In genomic region chr13:65054277-65054676, GRCh38 we compare ENCODE assay signal across 25 cellular contexts.
"Had no signal": no experiment of that assay in that cellular context is flagged by ENCODE, and none has a peak within 500 bp of the region (broad histone marks: within the 10 kb centered on the region; RNA-seq: fewer than 3 reads in every experiment).

No MANE protein-coding gene starts in this region.

- DNase-seq: activated CD4-positive, alpha-beta memory T cell treated with anti-CD3 and anti-CD28 coated beads, Interleukin-2, amount 10 ng/mL, durations not matched to agents 7 days and 5 days; activated CD4-positive, alpha-beta T cell treated with anti-CD3 and anti-CD28 coated beads for 1 hour; activated CD4-positive, alpha-beta T cell treated with anti-CD3 and anti-CD28 coated beads for 48 hours; activated CD4-positive, CD25-positive, alpha-beta regulatory T cell; activated CD8-positive, alpha-beta memory T cell treated with anti-CD3 and anti-CD28 coated beads for 24 hours; activated CD8-positive, alpha-beta memory T cell treated with anti-CD3 and anti-CD28 coated beads, Interleukin-2, amount 10 ng/mL, durations not matched to agents 7 days and 5 days; activated CD8-positive, alpha-beta memory T cell treated with anti-CD3 and anti-CD28 coated beads, Interleukin-2, amount 50 U/mL, for 48 hours; activated effector memory CD4-positive, alpha-beta T cell treated with Interleukin-2 at 50 U/mL for 16 hours; activated naive CD4-positive, alpha-beta T cell treated with anti-CD3 and anti-CD28 coated beads, Interleukin-2, amount 10 ng/mL, durations not matched to agents 7 days and 5 days; activated naive CD8-positive, alpha-beta T cell treated with anti-CD3 and anti-CD28 coated beads, Interleukin-2, amount 50 U/mL, for 24 hours; activated T-cell treated with anti-CD3 and anti-CD28 coated beads, Interleukin-2, amount 50 U/mL, for 48 hours; anterior cingulate cortex; caudate nucleus; cerebellar nuclear complex; cortex of kidney; MV-4-11; NCI-H1092; NCI-H1417 treated with DMSO at 0.1 percent for 48 hours; NCI-H187 treated with DMSO at 0.1 percent for 48 hours; NCI-H2081; NCI-H2171 treated with DMSO at 0.1 percent for 48 hours; NCI-H524 treated with DMSO at 0.1 percent for 48 hours; PC-9; SIG-M5; WERI-Rb-1 had no signal
